ENCODE assay signal across 27 cellular contexts in the genomic region with DNA sequence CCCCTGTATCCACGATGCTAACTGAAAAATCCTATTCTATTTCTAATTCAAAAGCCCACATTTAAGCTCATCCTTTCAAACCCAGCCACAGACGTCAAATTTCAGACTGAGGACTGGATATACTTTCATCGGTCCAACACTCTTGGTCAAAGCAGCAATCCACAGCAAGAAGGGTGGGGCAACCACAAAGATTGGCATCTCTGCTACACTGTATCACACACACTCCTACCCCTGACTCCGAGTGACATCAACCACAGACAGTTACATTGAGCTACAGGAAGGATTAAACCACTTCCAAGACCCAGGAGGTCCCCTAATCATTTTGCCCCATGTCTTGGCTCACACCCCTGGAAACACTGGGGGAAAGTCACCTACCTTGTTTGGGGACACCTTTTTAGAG.
DNase-seq lines count a peak whose midpoint lies in the region; ATAC-seq and TF ChIP-seq lines count a peak whose summit lies in the region.
"Had no signal": no experiment of that assay in that cellular context is flagged by ENCODE, and none has a peak within 500 bp of the region (broad histone marks: within the 10 kb centered on the region; RNA-seq: fewer than 3 reads in every experiment).

No MANE protein-coding gene starts in this region.

- H3K9me2 ChIP-seq in PC-3 (replicated peaks; ENCODE audit: low read length), result no peaks in the 10 kb centered on the region

- H3K9ac ChIP-seq in PC-3 (ENCODE audit: low read length), result peak overlapping the region; percentile 86
- H3K9ac ChIP-seq: neural progenitor cell had no signal

- POLR2A ChIA-PET in PC-3 (lab: Charles Lee; ENCODE audit: unreplicated experiment), result no interaction called here

- peak; percentile 73 for DNase-seq in Calu3
- peak; percentile 62 for DNase-seq in PC-3
- DNase-seq in astrocyte of the hippocampus (ENCODE audit: low read depth, low spot score), result peak; percentile 67
- no peak for DNase-seq in tibial nerve (ENCODE audit: low spot score in 2 of 2)
- DNase-seq in heart left ventricle, result no peak
- DNase-seq in GM20000 (ENCODE audit: low spot score), result no peak
- no peak for DNase-seq in A172 (ENCODE audit: low spot score)
- DNase-seq: activated B cell treated with CpG ODN at 0.5 μM for 24 hours; activated naive CD4-positive, alpha-beta T cell treated with anti-CD3 and anti-CD28 coated beads for 36 hours; AML-193; CD4-positive, alpha-beta T cell; DMS153; effector CD8-positive, alpha-beta T cell; glutamatergic neuron; Karpas-422; kidney; lower lobe of right lung; right cardiac atrium; SHP77 treated with DMSO at 0.1 percent for 48 hours; stimulated activated CD4-positive, alpha-beta T cell treated with anti-CD3 and anti-CD28 coated beads, Interleukin-12 subunit alpha, Interleukin-12 subunit beta, amount 100 ng/mL, for 4 hours; stimulated activated CD4-positive, alpha-beta T cell treated with anti-CD3 and anti-CD28 coated beads, Interleukin-4, amount 100 ng/mL, for 1 hour; SW 1271 had no signal

- no peaks in the 10 kb centered on the region for H3F3A ChIP-seq in PC-3 (ENCODE audit: low read length, unreplicated experiment)

- no peaks in the 10 kb centered on the region for H4K20me1 ChIP-seq in PC-3 (ENCODE audit: low read length)

- H3K9me3 Mint-ChIP-seq in Calu3 (ENCODE audit: low read depth, unreplicated experiment), result no peaks in the 10 kb centered on the region
- H3K9me3 Mint-ChIP-seq: activated naive CD4-positive, alpha-beta T cell treated with anti-CD3 and anti-CD28 coated beads for 36 hours; CD4-positive, alpha-beta T cell; neural progenitor cell had no signal

- TF ChIP-seq CTCF in Calu3 (IDR thresholded peaks at IDR 0.05; ENCODE audit: unreplicated experiment) (no peak), PC-3 (conservative IDR thresholded peaks at IDR 0.05; ENCODE audit: low read depth, low read length) (no peak), tibial nerve (IDR thresholded peaks at IDR 0.05) (no peak), heart left ventricle (IDR thresholded peaks at IDR 0.05) (no peak), GM20000 (IDR thresholded peaks at IDR 0.05; ENCODE audit: extremely low read depth, missing control alignments) (no peak)

- H3K4me2 ChIP-seq in PC-3 (ENCODE audit: low read length), result peak overlapping the region; percentile 81
- H3K4me2 ChIP-seq: neural progenitor cell had no signal

- no peaks in the 10 kb centered on the region for H3K27me3 ChIP-seq in PC-3 (ENCODE audit: low read length)
- no peaks in the 10 kb centered on the region for H3K27me3 ChIP-seq in tibial nerve
- peaks cover 0 to 24% (median 0%) of the 10 kb centered on the region in 9 donors for H3K27me3 ChIP-seq in heart left ventricle
- H3K27me3 ChIP-seq: neural progenitor cell, vagina had no signal

- H3K4me1 ChIP-seq in PC-3 (ENCODE audit: insufficient read depth, low read length), result peaks cover 29% of the 10 kb centered on the region
- H3K4me1 ChIP-seq in mesodermal cell (ENCODE audit: control insufficient read depth, insufficient read depth, low read length, poor library complexity, severe bottlenecking), result peaks cover 17% of the 10 kb centered on the region
- no peaks in the 10 kb centered on the region for H3K4me1 ChIP-seq in tibial nerve
- H3K4me1 ChIP-seq in heart left ventricle, result peaks cover 0 to 6% (median 0%) of the 10 kb centered on the region in 12 donors
- H3K4me1 ChIP-seq: lower lobe of right lung, vagina had no signal

- peak overlapping the region; percentile 83 for H3K27ac Mint-ChIP-seq in Calu3 (ENCODE audit: unreplicated experiment)
- H3K27ac Mint-ChIP-seq: activated B cell treated with CpG ODN at 0.5 μM for 24 hours; activated naive CD4-positive, alpha-beta T cell treated with anti-CD3 and anti-CD28 coated beads for 36 hours; CD4-positive, alpha-beta T cell; neural progenitor cell had no signal

- no peak overlapping the region for H2AFZ ChIP-seq in PC-3 (ENCODE audit: low read length)
- H2AFZ ChIP-seq: neural progenitor cell had no signal

- H3K4me3 Mint-ChIP-seq in Calu3 (ENCODE audit: low read depth, unreplicated experiment), result peak overlapping the region; percentile 46
- H3K4me3 Mint-ChIP-seq: activated B cell treated with CpG ODN at 0.5 μM for 24 hours; activated naive CD4-positive, alpha-beta T cell treated with anti-CD3 and anti-CD28 coated beads for 36 hours; CD4-positive, alpha-beta T cell; neural progenitor cell had no signal

- CTCF ChIA-PET in Calu3 (lab: Charles Lee), result interaction anchor here (0.6 to 1.7 kb wide), 10 partner anchors 10 to 959 kb away, joined by 3 to 5 read pairs (median 4); no protein-coding TSS in a partner anchor
- CTCF ChIA-PET in PC-3 (lab: Charles Lee), result no interaction called here

- BruUV-seq in Calu3 (replicated peaks; lab: Mats Ljungman, UMichigan) (TSS peak; percentile 80), PC-3 (replicated peaks; lab: Mats Ljungman, UMichigan) (no TSS peak)

- H3K36me3 ChIP-seq in PC-3 (ENCODE audit: low read depth, low read length) (no peaks in the 10 kb centered on the region), mesodermal cell (ENCODE audit: control insufficient read depth, insufficient read depth, low read length) (no peaks in the 10 kb centered on the region), tibial nerve (no peaks in the 10 kb centered on the region), heart left ventricle (no peaks in the 10 kb centered on the region)
- H3K36me3 ChIP-seq: lower lobe of right lung, neural progenitor cell, vagina had no signal

- WGBS in mesodermal cell (ENCODE audit: insufficient coverage in 2 of 2), 2 experiments, result 93 to 98% methylated on average over 4 of the region's 4 CpGs
- WGBS in tibial nerve, 2 donors, result 73 to 78% methylated on average over 4 of the region's 4 CpGs
- WGBS in heart left ventricle, 4 donors, result 72 to 81% (median 76%) methylated on average over 4 of the region's 4 CpGs

- peaks cover 15% of the 10 kb centered on the region for H3K36me3 Mint-ChIP-seq in Calu3 (ENCODE audit: insufficient read depth, unreplicated experiment)
- H3K36me3 Mint-ChIP-seq: neural progenitor cell had no signal

- no peaks in the 10 kb centered on the region for H3K9me3 ChIP-seq in PC-3 (ENCODE audit: low read length)
- H3K9me3 ChIP-seq in mesodermal cell (ENCODE audit: control insufficient read depth, low read length), result no peaks in the 10 kb centered on the region
- no peaks in the 10 kb centered on the region for H3K9me3 ChIP-seq in tibial nerve
- H3K9me3 ChIP-seq in heart left ventricle, result peaks cover 0 to 2% (median 0%) of the 10 kb centered on the region in 12 donors
- H3K9me3 ChIP-seq: lower lobe of right lung, vagina had no signal

- no peaks in the 10 kb centered on the region for H3K79me2 ChIP-seq in PC-3 (ENCODE audit: low read length)

- H3K27me3 Mint-ChIP-seq in Calu3 (ENCODE audit: unreplicated experiment), result no peaks in the 10 kb centered on the region

- ATAC-seq in PC-3 (no peak), heart left ventricle (no peak)
- ATAC-seq: right cardiac atrium had no signal

- TF ChIP-seq POLR2A in tibial nerve (IDR thresholded peaks at IDR 0.05) (no peak), heart left ventricle (IDR thresholded peaks at IDR 0.05) (no peak)

- H3K27ac ChIP-seq in PC-3 (ENCODE audit: low read length) (peak overlapping the region; percentile 99), mesodermal cell (ENCODE audit: low read depth, low read length, severe bottlenecking) (peak overlapping the region; percentile 71), tibial nerve (no peak overlapping the region), heart left ventricle (no peak overlapping the region)
- H3K27ac ChIP-seq: epithelial cell of prostate, HL-60, lower lobe of right lung, neural progenitor cell, vagina had no signal

- H3K4me1 Mint-ChIP-seq in Calu3 (ENCODE audit: low read depth, unreplicated experiment), result peaks cover 53% of the 10 kb centered on the region
- H3K4me1 Mint-ChIP-seq: activated B cell treated with CpG ODN at 0.5 μM for 24 hours had no signal

- H3K4me3 ChIP-seq in PC-3 (ENCODE audit: low read length) (peak overlapping the region; percentile 57; the same call in 1 of the 2 replicates), mesodermal cell (ENCODE audit: extremely low read depth, insufficient read depth, low read length, poor library complexity, severe bottlenecking) (no peak overlapping the region), tibial nerve (no peak overlapping the region), heart left ventricle (no peak overlapping the region)
- H3K4me3 ChIP-seq: lower lobe of right lung, neural progenitor cell, vagina had no signal

- intact Hi-C loops in Calu3 (cut with micrococcal nuclease; ENCODE audit: unreplicated experiment) (loop anchor here (1.0 to 5.0 kb wide), 6 partner anchors 41 to 474 kb away; partner anchors contain the start of gene GRIN2A), PC-3 (cut with micrococcal nuclease) (no loop called here), heart left ventricle (cut with DNase I) (no loop called here)

- TF ChIP-seq EP300 in tibial nerve (IDR thresholded peaks at IDR 0.05), result no peak

Comparison
In these comparisons a context has a peak if more than half of its experiments do, and no peak if none do; other contexts are left out.
1. DNase-seq: peak in Calu3 (single experiment), PC-3 (single experiment) and astrocyte of the hippocampus (single experiment); none in tibial nerve (0 of 2), heart left ventricle (0 of 5), GM20000 (single experiment) and A172 (single experiment).
2. H3K27ac ChIP-seq: peak in PC-3 (single experiment) and mesodermal cell (single experiment); none in tibial nerve (0 of 4) and heart left ventricle (0 of 12).